In the genomic region with DNA sequence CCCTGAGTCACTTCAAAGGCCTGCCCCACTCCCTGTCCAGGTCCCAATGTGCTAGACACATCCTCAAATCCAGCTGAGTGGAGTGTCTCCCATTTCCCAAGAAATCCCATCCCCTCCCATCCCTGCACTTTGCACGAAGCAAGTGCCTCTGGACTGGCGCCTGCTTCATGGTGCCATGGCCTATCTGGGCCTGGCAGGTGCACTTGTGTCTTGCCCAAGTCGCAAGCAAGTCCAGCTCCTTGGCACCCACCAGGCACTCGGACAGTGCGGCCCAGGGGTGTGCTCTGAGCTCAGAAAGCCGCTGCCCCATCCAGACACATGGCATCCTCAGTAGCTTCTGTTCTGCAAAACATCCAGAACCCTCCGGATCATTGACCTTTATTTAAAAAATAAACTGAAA, we compare ENCODE assay signal across 27 cellular contexts.
"Had no signal": no experiment of that assay in that cellular context is flagged by ENCODE, and none has a peak within 500 bp of the region (broad histone marks: within the 10 kb centered on the region; RNA-seq: fewer than 3 reads in every experiment).

No MANE protein-coding gene starts in this region.

- DNase-seq: activated CD4-positive, alpha-beta T cell treated with anti-CD3 and anti-CD28 coated beads for 36 hours; activated CD4-positive, alpha-beta T cell treated with anti-CD3 and anti-CD28 coated beads, Interleukin-2, amount 50 U/mL, for 4 hours; activated CD4-positive, CD25-positive, alpha-beta regulatory T cell; activated gamma-delta T cell treated with Interleukin-2 at 50 U/mL for 16 hours; activated naive CD4-positive, alpha-beta T cell treated with anti-CD3 and anti-CD28 coated beads, Interleukin-2, amount 50 U/mL, for 16 hours; activated T-cell treated with anti-CD3 and anti-CD28 coated beads, Interleukin-2, amount 50 U/mL, for 4 hours; amniotic stem cell; brain microvascular endothelial cell; cortex of kidney; effector memory CD8-positive, alpha-beta T cell; erythroblast; head of caudate nucleus; hippocampal formation; left colon; mesendoderm; ovary; psoas muscle; stimulated activated CD4-positive, alpha-beta T cell treated with anti-CD3 and anti-CD28 coated beads, Interleukin-2, amount 100 ng/mL, for 24 hours; substantia nigra had no signal

- H3K27ac ChIP-seq: brain microvascular endothelial cell, neutrophil, ovary, psoas muscle had no signal

- H3K27me3 Mint-ChIP-seq: activated CD4-positive, alpha-beta T cell treated with anti-CD3 and anti-CD28 coated beads for 36 hours; activated T-helper 17 cell treated with anti-CD3 and anti-CD28 coated beads, Interleukin-2, amount 50 U/mL, for 72 hours; effector memory CD8-positive, alpha-beta T cell; stimulated activated naive CD8-positive, alpha-beta T cell treated with anti-CD3 and anti-CD28 coated beads, Interleukin-15, Interleukin-2, amounts not matched to agents 100 ng/mL and 50 ng/mL, for 24 hours; type B pancreatic cell had no signal

- H3K9me3 Mint-ChIP-seq: activated T-cell treated with anti-CD3 and anti-CD28 coated beads, Interleukin-2, amount 50 U/mL, for 4 hours; activated T-helper 17 cell treated with anti-CD3 and anti-CD28 coated beads, Interleukin-2, amount 50 U/mL, for 72 hours; effector memory CD8-positive, alpha-beta T cell; nephron; stimulated activated naive CD8-positive, alpha-beta T cell treated with anti-CD3 and anti-CD28 coated beads, Interleukin-15, Interleukin-2, amounts not matched to agents 100 ng/mL and 50 ng/mL, for 24 hours; type B pancreatic cell had no signal

- H3K4me1 ChIP-seq: psoas muscle had no signal

- H3K36me3 Mint-ChIP-seq: type B pancreatic cell had no signal

- H3K4me2 ChIP-seq: smooth muscle cell had no signal

- H3K36me3 ChIP-seq: brain microvascular endothelial cell, neutrophil, ovary had no signal

- FAIRE-seq: astrocyte, keratinocyte had no signal

- H3K9me3 ChIP-seq: neutrophil, ovary, psoas muscle had no signal

- H3K4me1 Mint-ChIP-seq: activated CD4-positive, alpha-beta T cell treated with anti-CD3 and anti-CD28 coated beads for 36 hours; activated T-helper 17 cell treated with anti-CD3 and anti-CD28 coated beads, Interleukin-2, amount 50 U/mL, for 72 hours; nephron had no signal

- ATAC-seq: activated CD4-positive, alpha-beta T cell treated with anti-CD3 and anti-CD28 coated beads for 36 hours; activated T-helper 17 cell treated with anti-CD3 and anti-CD28 coated beads, Interleukin-2, amount 50 U/mL, for 72 hours; effector memory CD8-positive, alpha-beta T cell; left colon; psoas muscle had no signal

- H3K4me3 Mint-ChIP-seq: activated CD4-positive, alpha-beta T cell treated with anti-CD3 and anti-CD28 coated beads for 36 hours; activated T-cell treated with anti-CD3 and anti-CD28 coated beads, Interleukin-2, amount 50 U/mL, for 4 hours; activated T-helper 17 cell treated with anti-CD3 and anti-CD28 coated beads, Interleukin-2, amount 50 U/mL, for 72 hours; effector memory CD8-positive, alpha-beta T cell; nephron; stimulated activated naive CD8-positive, alpha-beta T cell treated with anti-CD3 and anti-CD28 coated beads, Interleukin-15, Interleukin-2, amounts not matched to agents 100 ng/mL and 50 ng/mL, for 24 hours; type B pancreatic cell had no signal

- H3K27ac Mint-ChIP-seq: activated CD4-positive, alpha-beta T cell treated with anti-CD3 and anti-CD28 coated beads for 36 hours; activated T-helper 17 cell treated with anti-CD3 and anti-CD28 coated beads, Interleukin-2, amount 50 U/mL, for 72 hours; effector memory CD8-positive, alpha-beta T cell; nephron; stimulated activated naive CD8-positive, alpha-beta T cell treated with anti-CD3 and anti-CD28 coated beads, Interleukin-15, Interleukin-2, amounts not matched to agents 100 ng/mL and 50 ng/mL, for 24 hours; type B pancreatic cell had no signal

- H3K4me3 ChIP-seq: ovary, psoas muscle, smooth muscle cell had no signal

- H3K27me3 ChIP-seq: brain microvascular endothelial cell, neutrophil, ovary had no signal
